ENCODE assay signal across 12 cellular contexts in the genomic region with DNA sequence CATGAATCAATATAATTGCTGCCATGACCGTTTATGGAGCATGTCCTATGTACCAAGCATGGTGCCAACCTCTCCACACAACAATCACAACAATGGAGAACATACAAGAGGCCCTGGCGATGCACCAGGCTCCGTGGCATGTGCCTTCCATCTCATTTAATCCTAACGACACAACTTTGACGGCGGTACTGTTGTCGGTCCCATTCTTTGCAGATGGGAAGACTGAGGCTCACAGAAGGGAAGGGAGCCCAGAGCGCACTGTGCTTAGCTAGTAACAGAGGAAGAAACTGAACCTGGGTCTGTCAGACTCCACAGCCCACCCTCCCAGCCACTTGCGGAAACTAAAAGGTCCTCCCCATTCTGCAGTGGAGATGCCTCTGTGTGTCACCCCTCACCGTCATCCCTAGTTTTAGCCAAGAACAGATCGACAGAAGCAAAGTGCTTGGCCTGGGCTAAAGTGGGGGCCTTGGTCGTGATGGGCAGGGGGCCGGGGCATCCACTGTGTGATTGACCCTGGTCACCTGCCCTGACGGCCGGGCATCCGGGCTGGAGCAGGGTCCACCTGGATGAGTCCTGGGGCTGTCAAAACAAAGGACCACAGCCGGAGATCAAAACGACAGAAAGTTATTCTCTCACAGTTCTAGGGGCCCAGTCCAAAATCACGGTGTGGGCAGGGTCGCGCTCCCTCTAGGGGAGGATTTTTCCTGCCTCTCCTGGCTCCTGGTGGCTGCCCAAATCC.
"Had no signal": no experiment of that assay in that cellular context is flagged by ENCODE, and none has a peak within 500 bp of the region (broad histone marks: within the 10 kb centered on the region; RNA-seq: fewer than 3 reads in every experiment).

No MANE protein-coding gene starts in this region.

- DNase-seq: activated CD4-positive, alpha-beta T cell treated with anti-CD3 and anti-CD28 coated beads, Interleukin-2, amount 10 ng/mL, durations not matched to agents 7 days and 5 days; activated CD8-positive, alpha-beta memory T cell treated with anti-CD3 and anti-CD28 coated beads for 24 hours; activated naive CD4-positive, alpha-beta T cell treated with anti-CD3 and anti-CD28 coated beads, Interleukin-2, amount 50 U/mL, for 16 hours; cerebellar nuclear complex; dermis blood vessel endothelial cell; stimulated activated CD4-positive, alpha-beta T cell treated with anti-CD3 and anti-CD28 coated beads, Interleukin-2, amount 100 ng/mL, for 24 hours; stimulated activated naive B cell treated with anti-CD40 and anti-IgM and Interleukin-4, amounts not matched to agents 10 μg/mL and 1 μg/mL and 100 μg/mL, for 72 hours; T1000; upper lobe of left lung had no signal

- ATAC-seq: activated T-helper 17 cell treated with anti-CD3 and anti-CD28 coated beads, Interleukin-2, amount 50 U/mL, for 72 hours; stimulated activated naive B cell treated with anti-CD40 and anti-IgM and Interleukin-4, amounts not matched to agents 10 μg/mL and 1 μg/mL and 100 μg/mL, for 72 hours had no signal

- H3K36me3 ChIP-seq: adrenal gland, upper lobe of left lung had no signal

- H3K27ac ChIP-seq: upper lobe of left lung had no signal

- H3K4me1 ChIP-seq: adrenal gland, upper lobe of left lung had no signal

- H3K27me3 ChIP-seq: adrenal gland, upper lobe of left lung had no signal

- H3K9me3 ChIP-seq: adrenal gland had no signal

- H3K4me3 ChIP-seq: adrenal gland, lung, upper lobe of left lung had no signal
